ENCODE assay signal across 22 cellular contexts in genomic region chr15:50418041-50418583, GRCh38. TPM values are rescaled to one million over a fixed set of nuclear protein-coding genes. Genes with fewer than 3 reads are reported as not detected.
DNase-seq lines count a peak whose midpoint lies in the region; ATAC-seq and TF ChIP-seq lines count a peak whose summit lies in the region.
"Had no signal": no experiment of that assay in that cellular context is flagged by ENCODE, and none has a peak within 500 bp of the region (broad histone marks: within the 10 kb centered on the region; RNA-seq: fewer than 3 reads in every experiment).

No MANE protein-coding gene starts in this region.

- H3K79me2 ChIP-seq in GM23248 (ENCODE audit: insufficient read depth): no peaks in the 10 kb centered on the region

- H3K4me1 ChIP-seq in GM23248 (ENCODE audit: insufficient read depth): no peaks in the 10 kb centered on the region
- H3K4me1 ChIP-seq in RWPE2 (ENCODE audit: insufficient read depth, poor library complexity, severe bottlenecking): no peaks in the 10 kb centered on the region
- no peaks in the 10 kb centered on the region for H3K4me1 ChIP-seq in ascending aorta
- H3K4me1 ChIP-seq: adrenal gland, prostate gland had no signal

- no peak for ATAC-seq in activated CD8-positive, alpha-beta T cell treated with anti-CD3 and anti-CD28 coated beads for 36 hours
- ATAC-seq in activated CD8-positive, alpha-beta T cell treated with anti-CD3 and anti-CD28 coated beads, Interleukin-2, amount 10 ng/mL, durations not matched to agents 7 days and 5 days: no peak
- peak; percentile 19; the same call in 1 of the 3 replicates for ATAC-seq in RWPE2 (ENCODE audit: low read depth)
- ATAC-seq: left ventricle myocardium superior had no signal

- in situ Hi-C loops in GM23248 (cut with MboI): no loop called here

- no peak overlapping the region for H3K4me3 Mint-ChIP-seq in activated CD8-positive, alpha-beta T cell treated with anti-CD3 and anti-CD28 coated beads for 36 hours
- no peak overlapping the region for H3K4me3 Mint-ChIP-seq in activated CD8-positive, alpha-beta T cell treated with anti-CD3 and anti-CD28 coated beads, Interleukin-2, amount 10 ng/mL, durations not matched to agents 7 days and 5 days
- H3K4me3 Mint-ChIP-seq in type B pancreatic cell: no peak overlapping the region
- H3K4me3 Mint-ChIP-seq: CD4-positive, CD25-positive, alpha-beta regulatory T cell; dendritic cell treated with granulocyte-macrophage colony-stimulating factor and Interleukin-4, amounts not matched to agents 40 ng/mL and 50 ng/mL, for 4 days; immature natural killer cell had no signal

- WGBS in GM23248 (ENCODE audit: low coverage in 1 of 2, low lambda C conversion rate in 2 of 2, missing lambda C conversion rate in 2 of 2), 2 experiments: 74 to 78% methylated on average over 9 of the region's 9 CpGs

- no peak overlapping the region for H2AFZ ChIP-seq in GM23248

- no peak overlapping the region for H3K4me3 ChIP-seq in GM23248
- H3K4me3 ChIP-seq in RWPE2 (ENCODE audit: severe bottlenecking): no peak overlapping the region
- H3K4me3 ChIP-seq in ascending aorta: no peak overlapping the region
- H3K4me3 ChIP-seq: adrenal gland, prostate gland had no signal

- intact Hi-C loops in activated CD8-positive, alpha-beta T cell treated with anti-CD3 and anti-CD28 coated beads for 36 hours (cut with micrococcal nuclease): no loop called here
- intact Hi-C loops in ascending aorta (cut with DNase I): no loop called here

- H4K20me1 ChIP-seq in GM23248 (ENCODE audit: insufficient read depth): no peaks in the 10 kb centered on the region

- H3K27me3 Mint-ChIP-seq in activated CD8-positive, alpha-beta T cell treated with anti-CD3 and anti-CD28 coated beads for 36 hours: no peaks in the 10 kb centered on the region
- H3K27me3 Mint-ChIP-seq in activated CD8-positive, alpha-beta T cell treated with anti-CD3 and anti-CD28 coated beads, Interleukin-2, amount 10 ng/mL, durations not matched to agents 7 days and 5 days (ENCODE audit: low read depth): peaks cover 5% of the 10 kb centered on the region
- H3K27me3 Mint-ChIP-seq in type B pancreatic cell: no peaks in the 10 kb centered on the region
- H3K27me3 Mint-ChIP-seq: dendritic cell treated with granulocyte-macrophage colony-stimulating factor and Interleukin-4, amounts not matched to agents 40 ng/mL and 50 ng/mL, for 4 days had no signal

- peak; percentile 29 for DNase-seq in activated CD8-positive, alpha-beta T cell treated with anti-CD3 and anti-CD28 coated beads for 36 hours
- no peak for DNase-seq in activated CD8-positive, alpha-beta T cell treated with anti-CD3 and anti-CD28 coated beads, Interleukin-2, amount 10 ng/mL, durations not matched to agents 7 days and 5 days
- DNase-seq in GM23248 (peak; percentile 27), RWPE2 (ENCODE audit: low spot score) (no peak), kidney tubule cell (ENCODE audit: low spot score) (peak; percentile 17), HK-2 (ENCODE audit: unreplicated experiment) (no peak), ascending aorta (ENCODE audit: low spot score in 2 of 2) (no peak), type B pancreatic cell (ENCODE audit: extremely low spot score, unreplicated experiment) (no peak)
- DNase-seq: adrenal gland; CD4-positive, CD25-positive, alpha-beta regulatory T cell; immature natural killer cell; left ventricle myocardium superior; MM.1S; NCI-H146; NCI-H510A; SIG-M5; stimulated activated CD4-positive, alpha-beta T cell treated with anti-CD3 and anti-CD28 coated beads, Interleukin-1b, Interleukin-23, amount 100 ng/mL, for 48 hours; stimulated activated naive CD4-positive, alpha-beta T cell; T-helper 1 cell had no signal

- H3K36me3 Mint-ChIP-seq in activated CD8-positive, alpha-beta T cell treated with anti-CD3 and anti-CD28 coated beads for 36 hours (ENCODE audit: low read depth): no peaks in the 10 kb centered on the region
- no peaks in the 10 kb centered on the region for H3K36me3 Mint-ChIP-seq in activated CD8-positive, alpha-beta T cell treated with anti-CD3 and anti-CD28 coated beads, Interleukin-2, amount 10 ng/mL, durations not matched to agents 7 days and 5 days (ENCODE audit: low read depth)
- no peaks in the 10 kb centered on the region for H3K36me3 Mint-ChIP-seq in type B pancreatic cell
- H3K36me3 Mint-ChIP-seq: CD4-positive, CD25-positive, alpha-beta regulatory T cell had no signal

- H3K27ac ChIP-seq in GM23248 (no peak overlapping the region), RWPE2 (ENCODE audit: poor library complexity, severe bottlenecking) (no peak overlapping the region), ascending aorta (no peak overlapping the region)
- H3K27ac ChIP-seq: adrenal gland, HL-60, prostate gland had no signal

- H3K9me3 Mint-ChIP-seq in activated CD8-positive, alpha-beta T cell treated with anti-CD3 and anti-CD28 coated beads for 36 hours: no peaks in the 10 kb centered on the region
- H3K9me3 Mint-ChIP-seq in activated CD8-positive, alpha-beta T cell treated with anti-CD3 and anti-CD28 coated beads, Interleukin-2, amount 10 ng/mL, durations not matched to agents 7 days and 5 days (ENCODE audit: insufficient read depth): no peaks in the 10 kb centered on the region
- no peaks in the 10 kb centered on the region for H3K9me3 Mint-ChIP-seq in type B pancreatic cell
- H3K9me3 Mint-ChIP-seq: CD4-positive, CD25-positive, alpha-beta regulatory T cell; dendritic cell treated with granulocyte-macrophage colony-stimulating factor and Interleukin-4, amounts not matched to agents 40 ng/mL and 50 ng/mL, for 4 days; immature natural killer cell had no signal

- TF ChIP-seq CTCF in activated CD8-positive, alpha-beta T cell treated with anti-CD3 and anti-CD28 coated beads for 36 hours (IDR thresholded peaks at IDR 0.05): no peak
- TF ChIP-seq CTCF in RWPE2 (IDR thresholded peaks at IDR 0.05; ENCODE audit: poor library complexity, severe bottlenecking) (no peak), ascending aorta (IDR thresholded peaks at IDR 0.05) (no peak), type B pancreatic cell (conservative IDR thresholded peaks at IDR 0.05) (no peak)

- CTCF ChIA-PET in activated CD8-positive, alpha-beta T cell treated with anti-CD3 and anti-CD28 coated beads for 36 hours (lab: Charles Lee): no interaction called here
- CTCF ChIA-PET in activated CD8-positive, alpha-beta T cell treated with anti-CD3 and anti-CD28 coated beads, Interleukin-2, amount 10 ng/mL, durations not matched to agents 7 days and 5 days (lab: Charles Lee): no interaction called here

- H3K9ac ChIP-seq in GM23248: no peak overlapping the region

- H3K9me3 ChIP-seq in GM23248 (ENCODE audit: low read depth): no peaks in the 10 kb centered on the region
- H3K9me3 ChIP-seq in RWPE2 (ENCODE audit: severe bottlenecking): no peaks in the 10 kb centered on the region
- H3K9me3 ChIP-seq in ascending aorta: no peaks in the 10 kb centered on the region
- H3K9me3 ChIP-seq: adrenal gland, prostate gland had no signal

- H3K36me3 ChIP-seq in GM23248 (ENCODE audit: low read depth): no peaks in the 10 kb centered on the region
- no peaks in the 10 kb centered on the region for H3K36me3 ChIP-seq in RWPE2 (ENCODE audit: low read depth)
- no peaks in the 10 kb centered on the region for H3K36me3 ChIP-seq in ascending aorta
- H3K36me3 ChIP-seq: adrenal gland, prostate gland had no signal

- H3K4me2 ChIP-seq in GM23248 (ENCODE audit: unreplicated experiment): no peak overlapping the region

- H3F3A ChIP-seq in GM23248 (ENCODE audit: insufficient read depth): no peaks in the 10 kb centered on the region

- H3K27me3 ChIP-seq in GM23248 (replicated peaks; ENCODE audit: insufficient read depth) (no peaks in the 10 kb centered on the region), RWPE2 (ENCODE audit: insufficient read depth, poor library complexity, severe bottlenecking) (no peaks in the 10 kb centered on the region), ascending aorta (no peaks in the 10 kb centered on the region)
- H3K27me3 ChIP-seq: adrenal gland had no signal

- peaks cover under 1% of the 10 kb centered on the region for H3K4me1 Mint-ChIP-seq in activated CD8-positive, alpha-beta T cell treated with anti-CD3 and anti-CD28 coated beads for 36 hours (ENCODE audit: low read depth)
- H3K4me1 Mint-ChIP-seq in activated CD8-positive, alpha-beta T cell treated with anti-CD3 and anti-CD28 coated beads, Interleukin-2, amount 10 ng/mL, durations not matched to agents 7 days and 5 days (ENCODE audit: low read depth): no peaks in the 10 kb centered on the region
- no peaks in the 10 kb centered on the region for H3K4me1 Mint-ChIP-seq in type B pancreatic cell (ENCODE audit: unreplicated experiment)
- H3K4me1 Mint-ChIP-seq: immature natural killer cell had no signal

- no peak overlapping the region for H3K27ac Mint-ChIP-seq in activated CD8-positive, alpha-beta T cell treated with anti-CD3 and anti-CD28 coated beads for 36 hours
- H3K27ac Mint-ChIP-seq in activated CD8-positive, alpha-beta T cell treated with anti-CD3 and anti-CD28 coated beads, Interleukin-2, amount 10 ng/mL, durations not matched to agents 7 days and 5 days: no peak overlapping the region
- no peak overlapping the region for H3K27ac Mint-ChIP-seq in type B pancreatic cell
- H3K27ac Mint-ChIP-seq: CD4-positive, CD25-positive, alpha-beta regulatory T cell; dendritic cell treated with granulocyte-macrophage colony-stimulating factor and Interleukin-4, amounts not matched to agents 40 ng/mL and 50 ng/mL, for 4 days had no signal

- POLR2A ChIA-PET in activated CD8-positive, alpha-beta T cell treated with anti-CD3 and anti-CD28 coated beads for 36 hours (lab: Charles Lee): interaction anchor here (2.5 kb wide), 1 partner anchor 63 kb away, joined by 8 read pairs; the partner anchor contains the start of gene GABPB1
- POLR2A ChIA-PET in activated CD8-positive, alpha-beta T cell treated with anti-CD3 and anti-CD28 coated beads, Interleukin-2, amount 10 ng/mL, durations not matched to agents 7 days and 5 days (lab: Charles Lee): interaction anchor here (0.8 kb wide), 1 partner anchor 64 kb away, joined by 3 read pairs; no protein-coding TSS in a partner anchor

- no peaks in the 10 kb centered on the region for H3K9me2 ChIP-seq in GM23248 (ENCODE audit: insufficient read depth)

RNA-seq across cellular contexts. Expression of gene USP8, which starts 6.1 kb away (rescaled TPM):
- total RNA-seq in activated CD8-positive, alpha-beta T cell treated with anti-CD3 and anti-CD28 coated beads for 36 hours: 10 to 100 TPM; 39.7 to 43.7 TPM
- total RNA-seq in activated CD8-positive, alpha-beta T cell treated with anti-CD3 and anti-CD28 coated beads, Interleukin-2, amount 10 ng/mL, durations not matched to agents 7 days and 5 days: 10 to 100 TPM; 55.6 to 58.8 TPM
- total RNA-seq in GM23248 (2014; rRNA removed; shearing (Covaris generic)): 29.8 and 32.1 TPM in 2 replicates
- polyA plus RNA-seq in GM23248 (2016; fragmentation: Nextera tagmentation; extraction: Ambion mirVana): 56.2 and 57.2 TPM in 2 replicates
- total RNA-seq in ascending aorta: 34.5 TPM
- 59.4 and 90.1 TPM in 2 replicates for total RNA-seq in type B pancreatic cell (ENCODE audit: low replicate concordance)

Comparison
In these comparisons a context has a peak if more than half of its experiments do, and no peak if none do; other contexts are left out.
1. DNase-seq: peak in activated CD8-positive, alpha-beta T cell treated with anti-CD3 and anti-CD28 coated beads for 36 hours (single experiment), GM23248 (single experiment) and kidney tubule cell (single experiment); none in activated CD8-positive, alpha-beta T cell treated with anti-CD3 and anti-CD28 coated beads, Interleukin-2, amount 10 ng/mL, durations not matched to agents 7 days and 5 days (single experiment), RWPE2 (single experiment), HK-2 (single experiment), ascending aorta (0 of 2) and type B pancreatic cell (single experiment).